In the genomic region with DNA sequence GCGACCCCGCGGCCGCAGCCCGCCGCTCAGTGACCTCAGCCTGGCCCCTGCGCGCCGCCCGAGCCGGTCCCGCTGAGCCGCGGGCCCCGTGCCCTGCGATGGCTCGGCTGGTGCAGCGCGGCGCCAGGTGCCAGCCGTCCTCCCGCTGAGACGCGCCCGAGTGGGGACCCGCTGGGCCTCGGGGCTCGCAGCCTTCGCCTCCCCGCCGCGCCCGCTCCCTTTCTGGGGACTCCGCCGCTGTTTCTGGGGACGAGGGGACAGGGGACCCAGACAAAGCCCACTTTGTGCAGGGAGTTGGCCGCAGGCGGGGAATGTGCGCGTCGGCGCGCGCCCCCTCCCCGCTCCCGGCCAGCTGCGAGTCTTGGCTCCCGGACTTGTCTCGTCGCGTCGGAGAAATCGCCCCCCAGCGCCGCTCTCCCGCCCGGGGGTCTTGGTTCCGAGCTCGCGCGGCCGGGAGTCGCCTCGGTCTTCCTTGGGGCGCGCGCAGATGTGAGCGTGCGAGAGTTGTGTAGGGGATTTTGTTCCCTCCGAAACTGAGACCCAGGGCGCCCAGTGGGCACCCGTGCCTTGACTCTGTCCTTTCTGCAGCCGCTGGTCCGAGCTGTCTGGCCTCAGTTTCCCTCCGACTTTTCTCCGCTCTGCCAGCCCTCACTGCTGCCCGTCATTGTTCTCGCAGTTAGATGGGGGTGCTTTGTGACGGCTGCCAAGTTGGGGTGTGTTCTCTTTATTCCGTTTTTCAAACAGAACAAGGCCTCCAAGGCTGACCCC, we compare ENCODE assay signal across 8 cellular contexts. TPM values are rescaled to one million over a fixed set of nuclear protein-coding genes. Genes with fewer than 3 reads are reported as not detected.
DNase-seq lines count a peak whose midpoint lies in the region; ATAC-seq and TF ChIP-seq lines count a peak whose summit lies in the region.

No MANE protein-coding gene starts in this region.

- peak; percentile 12 for ATAC-seq in CD4-positive, alpha-beta T cell (ENCODE audit: poor library complexity)
- ATAC-seq in HG02973 (IDR thresholded peaks at IDR 0.05; ENCODE audit: unreplicated experiment): no peak

- in situ Hi-C loops in GM23248 (cut with MboI): no loop called here

- H3K9me3 Mint-ChIP-seq in CD4-positive, alpha-beta T cell: no peaks in the 10 kb centered on the region

- BruUV-seq in OCI-LY7 (replicated peaks; lab: Mats Ljungman, UMichigan): no TSS peak

- H2AFZ ChIP-seq in GM23248 (peak overlapping the region; percentile 97), parathyroid adenoma (peak overlapping the region; percentile 99), OCI-LY7 (ENCODE audit: low read length) (no peak overlapping the region)

- H3K4me2 ChIP-seq in GM23248 (ENCODE audit: unreplicated experiment): peak overlapping the region; percentile 89
- peak overlapping the region; percentile 75 for H3K4me2 ChIP-seq in parathyroid adenoma (ENCODE audit: low read length)
- H3K4me2 ChIP-seq in OCI-LY7 (ENCODE audit: low read length): no peak overlapping the region

- CTCF ChIA-PET in CD4-positive, alpha-beta T cell (lab: Charles Lee): no interaction called here
- CTCF ChIA-PET in OCI-LY7 (lab: Charles Lee; ENCODE audit: unreplicated experiment): no interaction called here

- peaks cover 30% of the 10 kb centered on the region for H3K27me3 Mint-ChIP-seq in CD4-positive, alpha-beta T cell

- no peaks in the 10 kb centered on the region for H3K9me3 ChIP-seq in CD4-positive, alpha-beta T cell (ENCODE audit: control insufficient read depth, low read length)
- H3K9me3 ChIP-seq in GM23248 (ENCODE audit: low read depth): no peaks in the 10 kb centered on the region
- no peaks in the 10 kb centered on the region for H3K9me3 ChIP-seq in parathyroid adenoma (ENCODE audit: control insufficient read depth, low read length)
- H3K9me3 ChIP-seq in OCI-LY7 (ENCODE audit: low read length): no peaks in the 10 kb centered on the region

- H3K4me1 ChIP-seq in GM23248 (ENCODE audit: insufficient read depth) (0 out of 2 replicates have a peak, but pooled peaks cover 4% of the 10 kb centered on the region), parathyroid adenoma (peaks cover 3% of the 10 kb centered on the region), OCI-LY7 (ENCODE audit: insufficient read depth, low read length, poor library complexity, severe bottlenecking) (no peaks in the 10 kb centered on the region)

- peaks cover 7% of the 10 kb centered on the region for H3K27me3 ChIP-seq in CD4-positive, alpha-beta T cell (ENCODE audit: control insufficient read depth, insufficient read depth, low read length)
- H3K27me3 ChIP-seq in GM23248 (replicated peaks; ENCODE audit: insufficient read depth) (no peaks in the 10 kb centered on the region), parathyroid adenoma (ENCODE audit: control insufficient read depth, insufficient read depth, low read length) (no peaks in the 10 kb centered on the region)

- peaks cover 28% of the 10 kb centered on the region for H3K4me1 Mint-ChIP-seq in CD4-positive, alpha-beta T cell (ENCODE audit: low read depth)

- no peaks in the 10 kb centered on the region for H3F3A ChIP-seq in GM23248 (ENCODE audit: insufficient read depth)

- TF ChIP-seq CTCF in CD4-positive, alpha-beta T cell (IDR thresholded peaks at IDR 0.05): no peak
- TF ChIP-seq CTCF in VCaP (conservative IDR thresholded peaks at IDR 0.05) (no peak), parathyroid adenoma (IDR thresholded peaks at IDR 0.05) (no peak), OCI-LY7 (conservative IDR thresholded peaks at IDR 0.05; ENCODE audit: low read length) (no peak)

- H3K9me2 ChIP-seq in GM23248 (ENCODE audit: insufficient read depth) (no peaks in the 10 kb centered on the region), OCI-LY7 (ENCODE audit: insufficient read depth, low read length) (no peaks in the 10 kb centered on the region)

- POLR2A ChIA-PET in CD4-positive, alpha-beta T cell (lab: Charles Lee): interaction anchor here (1.0 to 1.4 kb wide), 2 partner anchors 10 to 50 kb away, joined by 4 read pairs; partner anchors contain the start of gene ANGEL1
- POLR2A ChIA-PET in OCI-LY7 (lab: Charles Lee): no interaction called here

- H3K4me3 ChIP-seq in GM23248 (peak overlapping the region; percentile 76), parathyroid adenoma (ENCODE audit: low read depth, low read length) (peak overlapping the region; percentile 60), OCI-LY7 (ENCODE audit: low read depth, low read length, poor library complexity, severe bottlenecking) (no peak overlapping the region)

- no peak overlapping the region for H3K27ac ChIP-seq in CD4-positive, alpha-beta T cell (ENCODE audit: low read depth, low read length)
- H3K27ac ChIP-seq in GM23248: no peak overlapping the region
- H3K27ac ChIP-seq in VCaP: peak overlapping the region; percentile 71; the same call in 1 of the 2 replicates
- H3K27ac ChIP-seq in parathyroid adenoma: no peak overlapping the region
- H3K27ac ChIP-seq in OCI-LY7 (ENCODE audit: low read depth, low read length, poor library complexity, severe bottlenecking): no peak overlapping the region

- H3K36me3 ChIP-seq in GM23248 (ENCODE audit: low read depth): no peaks in the 10 kb centered on the region
- H3K36me3 ChIP-seq in parathyroid adenoma (ENCODE audit: control insufficient read depth, insufficient read depth, low read length): no peaks in the 10 kb centered on the region
- no peaks in the 10 kb centered on the region for H3K36me3 ChIP-seq in OCI-LY7 (ENCODE audit: insufficient read depth, low read length)

- peak in 1 of 10 experiments; percentile 24 for DNase-seq in CD4-positive, alpha-beta T cell
- DNase-seq in GM23248: peak; percentile 26
- peak; percentile 69 for DNase-seq in globus pallidus (ENCODE audit: low spot score)
- no peak for DNase-seq in OCI-LY7 (ENCODE audit: low spot score)
- no peak for DNase-seq in activated effector memory CD4-positive, alpha-beta T cell treated with Interleukin-2 at 50 U/mL for 16 hours

- whole genome bisulfite sequencing in GM23248 (ENCODE audit: low coverage in 1 of 2, low lambda C conversion rate in 2 of 2, missing lambda C conversion rate in 2 of 2), 2 experiments: 2% methylated on average over 64 to 66 of the region's 80 CpGs

- H3K9ac ChIP-seq in GM23248: peak overlapping the region; percentile 54
- no peak overlapping the region for H3K9ac ChIP-seq in parathyroid adenoma

- H3K27ac Mint-ChIP-seq in CD4-positive, alpha-beta T cell: peak overlapping the region; percentile 75

- H3K36me3 Mint-ChIP-seq in CD4-positive, alpha-beta T cell (ENCODE audit: low read depth): no peaks in the 10 kb centered on the region

- H3K79me2 ChIP-seq in GM23248 (ENCODE audit: insufficient read depth): no peaks in the 10 kb centered on the region
- H3K79me2 ChIP-seq in parathyroid adenoma: no peaks in the 10 kb centered on the region
- no peaks in the 10 kb centered on the region for H3K79me2 ChIP-seq in OCI-LY7 (ENCODE audit: insufficient read depth, low read depth, low read length)

- intact Hi-C loops in CD4-positive, alpha-beta T cell (cut with DNase I, micrococcal nuclease): no loop called here
- intact Hi-C loops in OCI-LY7 (cut with micrococcal nuclease; ENCODE audit: unreplicated experiment): no loop called here

- H3K4me3 Mint-ChIP-seq in CD4-positive, alpha-beta T cell: peak overlapping the region; percentile 88

- H4K20me1 ChIP-seq in GM23248 (ENCODE audit: insufficient read depth) (no peaks in the 10 kb centered on the region), OCI-LY7 (ENCODE audit: insufficient read depth, low read length) (no peaks in the 10 kb centered on the region)

RNA-seq across cellular contexts. Expression of gene VASH1, which starts 0.8 kb away (rescaled TPM):
- 1 to 10 TPM; 7.3 to 9.2 TPM for total RNA-seq in CD4-positive, alpha-beta T cell
- 2.6 and 2.9 TPM in 2 replicates for total RNA-seq in GM23248 (2014; rRNA removed; shearing (Covaris generic))
- 2.1 and 2.2 TPM in 2 replicates for polyA plus RNA-seq in GM23248 (2016; fragmentation: Nextera tagmentation; extraction: Ambion mirVana)
- not detected in 2 replicates for total RNA-seq in OCI-LY7 (2014; rRNA removed; shearing (Covaris generic))
- total RNA-seq in OCI-LY7 (2022): not detected in 2 replicates

RNA-seq across cellular contexts. Expression of gene ANGEL1, which starts 50.6 kb away (rescaled TPM):
- total RNA-seq in CD4-positive, alpha-beta T cell: 10 to 100 TPM; 10.1 to 10.4 TPM
- total RNA-seq in GM23248 (2014; rRNA removed; shearing (Covaris generic)): 3.7 and 7.3 TPM in 2 replicates
- polyA plus RNA-seq in GM23248 (2016; fragmentation: Nextera tagmentation; extraction: Ambion mirVana): 4.9 TPM in 2 replicates
- total RNA-seq in OCI-LY7 (2014; rRNA removed; shearing (Covaris generic)): 16.1 and 17.6 TPM in 2 replicates
- total RNA-seq in OCI-LY7 (2022): 33.7 and 36.4 TPM in 2 replicates

Comparison
In these comparisons a context has a peak if more than half of its experiments do, and no peak if none do; other contexts are left out.
1. DNase-seq: peak in GM23248 (single experiment) and globus pallidus (single experiment); none in OCI-LY7 (single experiment) and activated effector memory CD4-positive, alpha-beta T cell treated with Interleukin-2 at 50 U/mL for 16 hours (single experiment).